Comparison of ENCODE assay signal across 6 cellular contexts in the genomic region with DNA sequence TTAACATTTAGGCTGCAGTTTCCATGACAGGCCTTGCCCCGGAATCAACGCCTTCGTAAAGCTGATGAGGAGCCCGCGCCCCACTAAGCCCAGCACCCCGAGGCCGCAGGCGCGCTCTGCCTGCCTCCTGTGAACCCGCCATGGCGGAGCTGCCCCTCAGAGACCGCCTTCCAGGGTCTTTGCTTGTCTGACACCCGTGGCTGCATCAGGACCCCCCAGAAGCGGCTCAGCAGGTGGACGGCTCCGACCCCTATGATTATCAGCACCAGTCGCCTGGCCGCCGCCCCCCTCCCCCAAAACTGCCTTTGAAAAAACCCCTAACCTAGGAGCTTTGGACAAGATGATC. TPM values are rescaled to one million over a fixed set of nuclear protein-coding genes. Genes with fewer than 3 reads are reported as not detected.
DNase-seq lines count a peak whose midpoint lies in the region; ATAC-seq lines count a peak whose summit lies in the region.

No MANE protein-coding gene starts in this region.

- peaks cover 23 to 26% of the 10 kb centered on the region in 2 donors for H3K4me1 Mint-ChIP-seq in effector memory CD8-positive, alpha-beta T cell (ENCODE audit: low read depth in 2 of 2)

- H3K9me3 ChIP-seq in MG63, result no peaks in the 10 kb centered on the region

- peaks cover 20% of the 10 kb centered on the region for H3K36me3 Mint-ChIP-seq in effector memory CD8-positive, alpha-beta T cell (ENCODE audit: insufficient read depth)

- no peak for DNase-seq in MG63
- DNase-seq in effector memory CD8-positive, alpha-beta T cell, result no peak
- no peak for DNase-seq in skeletal muscle cell (ENCODE audit: low read depth)
- no peak for DNase-seq in NCI-H1694 (lab: John Stamatoyannopoulos, UW)
- DNase-seq in GF-D8 (lab: John Stamatoyannopoulos, UW), result no peak

- H3K4me3 Mint-ChIP-seq in effector memory CD8-positive, alpha-beta T cell, result peak overlapping the region; percentile 73 to 76

- H3K27me3 ChIP-seq in MG63, result no peaks in the 10 kb centered on the region

- H3K36me3 ChIP-seq in MG63, result peaks cover 40% of the 10 kb centered on the region

- no peak for ATAC-seq in effector memory CD8-positive, alpha-beta T cell (replicated peaks)
- no peak for ATAC-seq in GM18519 (IDR thresholded peaks at IDR 0.05; ENCODE audit: low FRiP score, unreplicated experiment)

- H3K27me3 Mint-ChIP-seq in effector memory CD8-positive, alpha-beta T cell, result no peaks in the 10 kb centered on the region

- H3K4me3 ChIP-seq in MG63 (peak overlapping the region; percentile 89), skeletal muscle cell (ENCODE audit: low read depth, low read length) (peak overlapping the region; percentile 93)

- peak overlapping the region in 1 of 2 donors; percentile 68 for H3K27ac Mint-ChIP-seq in effector memory CD8-positive, alpha-beta T cell

- no peaks in the 10 kb centered on the region for H3K9me3 Mint-ChIP-seq in effector memory CD8-positive, alpha-beta T cell

RNA-seq across cellular contexts. Expression of a gene that starts 0.5 kb away (rescaled TPM):
- total RNA-seq in MG63 (2014; rRNA removed; shearing (Covaris generic); ENCODE audit: low replicate concordance), result 28.8 and 69.1 TPM in 2 replicates

RNA-seq across cellular contexts. Expression of a gene that starts 11.1 kb away (rescaled TPM):
- 19.0 and 33.8 TPM in 2 replicates for total RNA-seq in MG63 (2014; rRNA removed; shearing (Covaris generic); ENCODE audit: low replicate concordance)

RNA-seq across cellular contexts. Expression of a gene that starts 26.3 kb away (rescaled TPM):
- total RNA-seq in MG63 (2014; rRNA removed; shearing (Covaris generic); ENCODE audit: low replicate concordance), result 11.9 and 36.0 TPM in 2 replicates

RNA-seq across cellular contexts. Expression of a gene that starts 27.6 kb away (rescaled TPM):
- 57.4 and 62.2 TPM in 2 replicates for total RNA-seq in MG63 (2014; rRNA removed; shearing (Covaris generic); ENCODE audit: low replicate concordance)

RNA-seq across cellular contexts. Expression of a gene that starts 29.0 kb away (rescaled TPM):
- total RNA-seq in MG63 (2014; rRNA removed; shearing (Covaris generic); ENCODE audit: low replicate concordance), result not detected in 2 replicates
